In genomic region chr7:22879285-22879684, GRCh38 we compare ENCODE assay signal across 1 cellular context.
TF ChIP-seq lines count a peak whose summit lies in the region.

No MANE protein-coding gene starts in this region.

TF ChIP-seq in H1, 55 proteins besides CTCF, POLR2A, EP300 and RAD21 (continued from another document):
- no peak for TF ChIP-seq SIX5 (IDR thresholded peaks at IDR 0.05; ENCODE audit: low read depth, low read length)
- no peak for TF ChIP-seq BCL11A (IDR thresholded peaks at IDR 0.05; ENCODE audit: low read depth in 2 of 2, low read length in 2 of 2)
- TF ChIP-seq SP2 (IDR thresholded peaks at IDR 0.05; ENCODE audit: low read length), result no peak
